8 cellular contexts compared by ENCODE assay signal in the genomic region with DNA sequence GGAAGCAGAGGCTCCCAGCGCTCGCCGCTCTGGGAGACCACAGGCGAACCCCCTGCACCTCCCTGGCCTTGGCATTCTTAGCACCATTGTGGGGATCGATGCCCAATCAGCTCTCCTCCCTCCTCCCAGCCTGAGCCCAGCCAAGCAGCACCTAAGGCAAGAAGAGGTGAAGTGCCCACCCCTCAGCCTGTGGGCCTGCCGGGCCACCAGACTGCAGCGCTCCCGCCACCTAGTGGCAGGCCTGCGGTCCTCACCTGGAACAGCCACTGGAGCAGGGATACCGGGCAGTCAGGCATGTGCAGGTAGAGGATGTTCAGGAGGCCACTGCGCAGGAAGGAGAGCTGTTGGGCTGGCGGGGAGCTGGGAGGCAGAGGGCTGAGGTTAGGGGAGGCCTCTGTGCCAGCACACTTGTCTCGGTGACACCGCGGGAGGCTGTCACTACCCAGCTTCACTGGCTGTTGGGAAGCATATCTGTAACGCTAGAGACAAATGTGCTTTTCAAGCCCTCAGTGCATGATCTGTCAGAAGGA. TPM values are rescaled to one million over a fixed set of nuclear protein-coding genes. Genes with fewer than 3 reads are reported as not detected.
DNase-seq lines count a peak whose midpoint lies in the region; ATAC-seq, FAIRE-seq and TF ChIP-seq lines count a peak whose summit lies in the region.

No MANE protein-coding gene starts in this region.

- TF ChIP-seq CTCF in GM12874 (IDR thresholded peaks at IDR 0.05; ENCODE audit: insufficient read depth, low read depth, low read length) (peak; percentile 95), omental fat pad (IDR thresholded peaks at IDR 0.05) (peak in 2 of 3 donors; percentile 27 to 66), testis (IDR thresholded peaks at IDR 0.05) (peak; percentile 83 to 90 (median 84))

- ATAC-seq in omental fat pad (ENCODE audit: low FRiP score) (peak; percentile 69), GM21526 (IDR thresholded peaks at IDR 0.05; ENCODE audit: low FRiP score, unreplicated experiment) (no peak)

- no peak for FAIRE-seq in frontal cortex (lab: Jason Lieb, UNC)

- WGBS in testis, 2 donors, result 57 to 70% methylated on average over 10 to 16 of the region's 16 CpGs

- no peaks in the 10 kb centered on the region for H3K36me3 ChIP-seq in testis (ENCODE audit: low read depth, missing control alignments)

- H3K27ac ChIP-seq in testis, result peak overlapping the region in 1 of 2 donors; percentile 78

- no peak for TF ChIP-seq POLR2A in testis (IDR thresholded peaks at IDR 0.05)

- no peaks in the 10 kb centered on the region for H3K27me3 ChIP-seq in testis

- peak; percentile 56 for DNase-seq in LoVo (ENCODE audit: low spot score)
- DNase-seq in SHP77 (lab: John Stamatoyannopoulos, UW), result peak; percentile 73 to 84
- DNase-seq in activated effector memory CD4-positive, alpha-beta T cell treated with anti-CD3 and anti-CD28 coated beads, Interleukin-2, amount 50 U/mL, for 16 hours, result peak; percentile 91
- peak; percentile 59 to 86 for DNase-seq in frontal cortex (ENCODE audit: low spot score in 2 of 2)
- no peak for DNase-seq in omental fat pad (ENCODE audit: low spot score)
- DNase-seq in testis, result peak; percentile 77

- intact Hi-C loops in testis (cut with DNase I; ENCODE audit: low total_unique reads), result loop anchor here (5.0 kb wide), 3 partner anchors 44 to 134 kb away; a partner anchor contains a TSS

- no peaks in the 10 kb centered on the region for H3K9me3 ChIP-seq in testis

- peaks cover 46% of the 10 kb centered on the region for H3K4me1 ChIP-seq in testis

- no peak overlapping the region for H3K4me3 ChIP-seq in testis

RNA-seq across cellular contexts. Expression of a gene that starts 35.2 kb away (rescaled TPM):
- total RNA-seq in frontal cortex (not detected), omental fat pad (1 to 10 TPM in 2 of 4 donors, under 1 TPM in 1, not detected in 1; 0.74 to 3.3 (median 1.4) TPM), testis (10 to 100 TPM; 19.7 to 20.6 TPM)
- 11.6 TPM for polyA plus RNA-seq in testis (ENCODE audit: insufficient read depth, low read depth, low replicate concordance)

Comparison
In these comparisons a context has a peak if more than half of its experiments do, and no peak if none do; other contexts are left out.
1. RNA of a gene that starts 35.2 kb away (total RNA-seq): 19.7 to 20.6 TPM in testis; 0.74 to 3.3 TPM in omental fat pad and not detected in frontal cortex (single experiment); every median in the first group is over 4 times any median in the second.
2. Peak in every context shown above with its lines, with median percentiles within 50 percentile points of each other: CTCF ChIP-seq.